Comparison of ENCODE assay signal across 1 cellular context in the genomic region with DNA sequence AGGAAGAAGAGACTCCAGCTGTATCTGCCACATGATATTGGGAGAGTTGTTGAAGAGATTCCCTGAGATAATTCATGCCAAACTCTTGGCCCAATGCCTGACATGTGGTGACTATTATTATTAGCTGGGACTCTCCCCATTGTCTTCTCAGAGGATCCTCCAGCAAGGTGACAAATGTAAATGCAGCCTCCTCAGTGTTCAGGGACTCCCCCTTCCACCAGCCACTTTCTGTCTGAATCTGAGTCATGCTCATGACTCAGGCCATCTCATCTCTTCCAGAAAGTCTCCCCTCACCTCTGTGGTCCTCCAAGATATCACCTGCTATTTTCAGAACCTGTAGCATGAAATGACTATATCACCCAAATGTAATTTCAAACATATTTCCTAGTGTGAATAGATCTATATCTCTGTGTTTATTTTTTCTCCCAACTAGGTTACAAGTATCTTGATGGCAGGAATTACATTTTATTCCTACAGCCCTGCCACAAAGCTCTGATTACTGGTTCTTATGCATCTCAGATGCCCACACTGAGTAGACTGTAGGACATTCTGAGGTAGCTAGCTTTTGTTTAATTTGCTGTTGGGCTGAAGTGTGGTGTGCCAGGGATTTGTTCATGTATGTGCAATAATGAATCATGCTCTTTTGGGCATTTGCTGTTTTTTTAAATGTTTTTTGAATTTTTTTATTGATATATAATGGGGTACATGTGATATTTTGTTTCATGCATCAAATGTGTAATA.
TF ChIP-seq lines count a peak whose summit lies in the region.

No MANE protein-coding gene starts in this region.

TF ChIP-seq in GM23338, 12 proteins besides CTCF, POLR2A, EP300 and RAD21 (continued from another document):
- TF ChIP-seq EZH2phosphoT487 (IDR thresholded peaks at IDR 0.05; ENCODE audit: unreplicated experiment), result no peak
- no peak for TF ChIP-seq ZNF331 (CRISPR knock-in tag; IDR thresholded peaks at IDR 0.05; ENCODE audit: low read depth)
- no peak for TF ChIP-seq EZH2 (IDR thresholded peaks at IDR 0.05; ENCODE audit: low read depth, unreplicated experiment)
- TF ChIP-seq JUNB (IDR thresholded peaks at IDR 0.05; ENCODE audit: unreplicated experiment), result no peak
- TF ChIP-seq NANOG (IDR thresholded peaks at IDR 0.05; ENCODE audit: borderline replicate concordance), result no peak
- TF ChIP-seq, protein P1, sequence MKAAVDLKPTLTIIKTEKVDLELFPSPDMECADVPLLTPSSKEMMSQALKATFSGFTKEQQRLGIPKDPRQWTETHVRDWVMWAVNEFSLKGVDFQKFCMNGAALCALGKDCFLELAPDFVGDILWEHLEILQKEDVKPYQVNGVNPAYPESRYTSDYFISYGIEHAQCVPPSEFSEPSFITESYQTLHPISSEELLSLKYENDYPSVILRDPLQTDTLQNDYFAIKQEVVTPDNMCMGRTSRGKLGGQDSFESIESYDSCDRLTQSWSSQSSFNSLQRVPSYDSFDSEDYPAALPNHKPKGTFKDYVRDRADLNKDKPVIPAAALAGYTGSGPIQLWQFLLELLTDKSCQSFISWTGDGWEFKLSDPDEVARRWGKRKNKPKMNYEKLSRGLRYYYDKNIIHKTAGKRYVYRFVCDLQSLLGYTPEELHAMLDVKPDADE (IDR thresholded peaks at IDR 0.05), result no peak
- TF ChIP-seq STAT1 (IDR thresholded peaks at IDR 0.05; ENCODE audit: unreplicated experiment), result no peak
- TF ChIP-seq CREB1 (CRISPR knock-in tag; IDR thresholded peaks at IDR 0.05; ENCODE audit: low read depth), result no peak
- no peak for TF ChIP-seq POLR2AphosphoS5 (IDR thresholded peaks at IDR 0.05; ENCODE audit: low read depth)
- TF ChIP-seq ZNF114 (CRISPR knock-in tag; IDR thresholded peaks at IDR 0.05), result no peak
- TF ChIP-seq, protein P2, sequence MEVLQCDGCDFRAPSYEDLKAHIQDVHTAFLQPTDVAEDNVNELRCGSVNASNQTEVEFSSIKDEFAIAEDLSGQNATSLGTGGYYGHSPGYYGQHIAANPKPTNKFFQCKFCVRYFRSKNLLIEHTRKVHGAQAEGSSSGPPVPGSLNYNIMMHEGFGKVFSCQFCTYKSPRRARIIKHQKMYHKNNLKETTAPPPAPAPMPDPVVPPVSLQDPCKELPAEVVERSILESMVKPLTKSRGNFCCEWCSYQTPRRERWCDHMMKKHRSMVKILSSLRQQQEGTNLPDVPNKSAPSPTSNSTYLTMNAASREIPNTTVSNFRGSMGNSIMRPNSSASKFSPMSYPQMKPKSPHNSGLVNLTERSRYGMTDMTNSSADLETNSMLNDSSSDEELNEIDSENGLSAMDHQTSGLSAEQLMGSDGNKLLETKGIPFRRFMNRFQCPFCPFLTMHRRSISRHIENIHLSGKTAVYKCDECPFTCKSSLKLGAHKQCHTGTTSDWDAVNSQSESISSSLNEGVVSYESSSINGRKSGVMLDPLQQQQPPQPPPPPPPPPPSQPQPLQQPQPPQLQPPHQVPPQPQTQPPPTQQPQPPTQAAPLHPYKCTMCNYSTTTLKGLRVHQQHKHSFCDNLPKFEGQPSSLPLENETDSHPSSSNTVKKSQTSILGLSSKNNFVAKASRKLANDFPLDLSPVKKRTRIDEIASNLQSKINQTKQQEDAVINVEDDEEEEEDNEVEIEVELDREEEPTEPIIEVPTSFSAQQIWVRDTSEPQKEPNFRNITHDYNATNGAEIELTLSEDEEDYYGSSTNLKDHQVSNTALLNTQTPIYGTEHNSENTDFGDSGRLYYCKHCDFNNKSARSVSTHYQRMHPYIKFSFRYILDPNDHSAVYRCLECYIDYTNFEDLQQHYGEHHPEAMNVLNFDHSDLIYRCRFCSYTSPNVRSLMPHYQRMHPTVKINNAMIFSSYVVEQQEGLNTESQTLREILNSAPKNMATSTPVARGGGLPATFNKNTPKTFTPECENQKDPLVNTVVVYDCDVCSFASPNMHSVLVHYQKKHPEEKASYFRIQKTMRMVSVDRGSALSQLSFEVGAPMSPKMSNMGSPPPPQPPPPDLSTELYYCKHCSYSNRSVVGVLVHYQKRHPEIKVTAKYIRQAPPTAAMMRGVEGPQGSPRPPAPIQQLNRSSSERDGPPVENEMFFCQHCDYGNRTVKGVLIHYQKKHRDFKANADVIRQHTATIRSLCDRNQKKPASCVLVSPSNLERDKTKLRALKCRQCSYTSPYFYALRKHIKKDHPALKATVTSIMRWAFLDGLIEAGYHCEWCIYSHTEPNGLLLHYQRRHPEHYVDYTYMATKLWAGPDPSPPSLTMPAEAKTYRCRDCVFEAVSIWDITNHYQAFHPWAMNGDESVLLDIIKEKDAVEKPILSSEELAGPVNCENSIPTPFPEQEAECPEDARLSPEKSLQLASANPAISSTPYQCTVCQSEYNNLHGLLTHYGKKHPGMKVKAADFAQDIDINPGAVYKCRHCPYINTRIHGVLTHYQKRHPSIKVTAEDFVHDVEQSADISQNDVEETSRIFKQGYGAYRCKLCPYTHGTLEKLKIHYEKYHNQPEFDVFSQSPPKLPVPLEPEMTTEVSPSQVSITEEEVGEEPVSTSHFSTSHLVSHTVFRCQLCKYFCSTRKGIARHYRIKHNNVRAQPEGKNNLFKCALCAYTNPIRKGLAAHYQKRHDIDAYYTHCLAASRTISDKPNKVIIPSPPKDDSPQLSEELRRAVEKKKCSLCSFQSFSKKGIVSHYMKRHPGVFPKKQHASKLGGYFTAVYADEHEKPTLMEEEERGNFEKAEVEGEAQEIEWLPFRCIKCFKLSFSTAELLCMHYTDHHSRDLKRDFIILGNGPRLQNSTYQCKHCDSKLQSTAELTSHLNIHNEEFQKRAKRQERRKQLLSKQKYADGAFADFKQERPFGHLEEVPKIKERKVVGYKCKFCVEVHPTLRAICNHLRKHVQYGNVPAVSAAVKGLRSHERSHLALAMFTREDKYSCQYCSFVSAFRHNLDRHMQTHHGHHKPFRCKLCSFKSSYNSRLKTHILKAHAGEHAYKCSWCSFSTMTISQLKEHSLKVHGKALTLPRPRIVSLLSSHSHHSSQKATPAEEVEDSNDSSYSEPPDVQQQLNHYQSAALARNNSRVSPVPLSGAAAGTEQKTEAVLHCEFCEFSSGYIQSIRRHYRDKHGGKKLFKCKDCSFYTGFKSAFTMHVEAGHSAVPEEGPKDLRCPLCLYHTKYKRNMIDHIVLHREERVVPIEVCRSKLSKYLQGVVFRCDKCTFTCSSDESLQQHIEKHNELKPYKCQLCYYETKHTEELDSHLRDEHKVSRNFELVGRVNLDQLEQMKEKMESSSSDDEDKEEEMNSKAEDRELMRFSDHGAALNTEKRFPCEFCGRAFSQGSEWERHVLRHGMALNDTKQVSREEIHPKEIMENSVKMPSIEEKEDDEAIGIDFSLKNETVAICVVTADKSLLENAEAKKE (CRISPR knock-in tag; IDR thresholded peaks at IDR 0.05), result no peak
TF ChIP-seq in GM23338: peak in this region for 0.
